Comparison of ENCODE assay signal across 25 cellular contexts in genomic region chr4:86837651-86838050, GRCh38. TPM values are rescaled to one million over a fixed set of nuclear protein-coding genes. Genes with fewer than 3 reads are reported as not detected.
"Had no signal": no experiment of that assay in that cellular context is flagged by ENCODE, and none has a peak within 500 bp of the region (broad histone marks: within the 10 kb centered on the region; RNA-seq: fewer than 3 reads in every experiment).

No MANE protein-coding gene starts in this region.

- H3K27me3 ChIP-seq: body of pancreas, gastrocnemius medialis, neural progenitor cell, sigmoid colon, testis had no signal

- DNase-seq: activated CD4-positive, alpha-beta T cell treated with anti-CD3 and anti-CD28 coated beads, Interleukin-2, amount 10 ng/mL, durations not matched to agents 7 days and 5 days; activated CD8-positive, alpha-beta T cell treated with anti-CD3 and anti-CD28 coated beads, Interleukin-2, amount 10 ng/mL, durations not matched to agents 7 days and 5 days; activated gamma-delta T cell; activated naive CD4-positive, alpha-beta T cell treated with anti-CD3 and anti-CD28 coated beads, Interleukin-2, amount 50 U/mL, for 16 hours; activated naive CD8-positive, alpha-beta T cell treated with anti-CD3 and anti-CD28 coated beads, Interleukin-2, amount 50 U/mL, for 24 hours; body of pancreas; caudate nucleus; dermis blood vessel endothelial cell; effector CD8-positive, alpha-beta T cell; gastrocnemius medialis; islet precursor cell; left colon; lower lobe of right lung; naive thymus-derived CD4-positive, alpha-beta T cell; posterior cingulate gyrus; sigmoid colon; stimulated activated CD4-positive, alpha-beta T cell treated with anti-CD3 and anti-CD28 coated beads, Interleukin-15, amount 100 ng/mL, for 24 hours; stimulated activated CD8-positive, alpha-beta memory T cell treated with anti-CD3 and anti-CD28 coated beads, Interleukin-4, amount 100 ng/mL, for 48 hours; stimulated activated naive B cell treated with anti-CD40 and anti-IgM and Interleukin-4, amounts not matched to agents 10 μg/mL and 1 μg/mL and 100 μg/mL, for 72 hours; T-helper 17 cell; testis; trophoblast cell had no signal

- ATAC-seq: activated CD8-positive, alpha-beta T cell treated with anti-CD3 and anti-CD28 coated beads, Interleukin-2, amount 10 ng/mL, durations not matched to agents 7 days and 5 days; activated naive CD8-positive, alpha-beta T cell treated with anti-CD3 and anti-CD28 coated beads, Interleukin-2, amount 50 U/mL, for 24 hours; body of pancreas; gastrocnemius medialis; left colon; naive thymus-derived CD4-positive, alpha-beta T cell; stimulated activated naive B cell treated with anti-CD40 and anti-IgM and Interleukin-4, amounts not matched to agents 10 μg/mL and 1 μg/mL and 100 μg/mL, for 72 hours; T-helper 17 cell had no signal

- H3K4me3 ChIP-seq: body of pancreas, gastrocnemius medialis, lower lobe of right lung, neural progenitor cell, sigmoid colon, smooth muscle cell, testis had no signal

- H3K4me1 ChIP-seq: body of pancreas, gastrocnemius medialis, lower lobe of right lung, neural progenitor cell, testis had no signal

- H3K9me3 ChIP-seq: body of pancreas, gastrocnemius medialis, lower lobe of right lung, sigmoid colon, testis had no signal

- H3K4me2 ChIP-seq: neural progenitor cell, smooth muscle cell had no signal

- H3K36me3 ChIP-seq: gastrocnemius medialis, lower lobe of right lung, neural progenitor cell, sigmoid colon had no signal

- H3K9ac ChIP-seq: neural progenitor cell had no signal

- H3K27ac ChIP-seq: body of pancreas, gastrocnemius medialis, lower lobe of right lung, neural progenitor cell, sigmoid colon, testis had no signal

- H2AFZ ChIP-seq: neural progenitor cell had no signal

RNA-seq across cellular contexts. Expression of gene SLC10A6, which starts 11.5 kb away (rescaled TPM):
- total RNA-seq: activated CD4-positive, alpha-beta T cell treated with anti-CD3 and anti-CD28 coated beads, Interleukin-2, amount 10 ng/mL, durations not matched to agents 7 days and 5 days; activated CD8-positive, alpha-beta T cell treated with anti-CD3 and anti-CD28 coated beads, Interleukin-2, amount 10 ng/mL, durations not matched to agents 7 days and 5 days; activated T-helper 1 cell treated with anti-CD3 and anti-CD28 coated beads, Interleukin-12 subunit alpha, Interleukin-12 subunit beta, Interleukin-2, Interleukin-4 antibody, amounts not matched to agents 30 ng/mL and 10 ng/mL and 1 ng/mL, durations not matched to agents 14 hours and 24 hours and 36 hours; T-helper 17 cell had no signal
- polyA plus RNA-seq: naive thymus-derived CD4-positive, alpha-beta T cell; smooth muscle cell had no signal

RNA-seq across cellular contexts. Expression of gene C4orf36, which starts 54.6 kb away (rescaled TPM):
- total RNA-seq: activated CD4-positive, alpha-beta T cell treated with anti-CD3 and anti-CD28 coated beads, Interleukin-2, amount 10 ng/mL, durations not matched to agents 7 days and 5 days; activated T-helper 1 cell treated with anti-CD3 and anti-CD28 coated beads, Interleukin-12 subunit alpha, Interleukin-12 subunit beta, Interleukin-2, Interleukin-4 antibody, amounts not matched to agents 30 ng/mL and 10 ng/mL and 1 ng/mL, durations not matched to agents 14 hours and 24 hours and 36 hours; naive thymus-derived CD4-positive, alpha-beta T cell; T-helper 17 cell had no signal
- polyA plus RNA-seq: naive thymus-derived CD4-positive, alpha-beta T cell; smooth muscle cell had no signal
